Comparison of ENCODE assay signal across 16 cellular contexts in genomic region chr13:24152292-24153214, GRCh38.
"Had no signal": no experiment of that assay in that cellular context is flagged by ENCODE, and none has a peak within 500 bp of the region (broad histone marks: within the 10 kb centered on the region; RNA-seq: fewer than 3 reads in every experiment).

No MANE protein-coding gene starts in this region.

- H3K27ac Mint-ChIP-seq: activated naive CD8-positive, alpha-beta T cell treated with anti-CD3 and anti-CD28 coated beads, Interleukin-2, amount 10 ng/mL, durations not matched to agents 7 days and 5 days; nephron had no signal

- H3K4me3 Mint-ChIP-seq: activated naive CD8-positive, alpha-beta T cell treated with anti-CD3 and anti-CD28 coated beads, Interleukin-2, amount 10 ng/mL, durations not matched to agents 7 days and 5 days; nephron had no signal

- H3K27me3 ChIP-seq: breast epithelium, ovary, transverse colon had no signal

- FAIRE-seq: endothelial cell of umbilical vein, TTC549 had no signal

- H3K4me1 ChIP-seq: breast epithelium had no signal

- H3K4me1 Mint-ChIP-seq: activated naive CD8-positive, alpha-beta T cell treated with anti-CD3 and anti-CD28 coated beads, Interleukin-2, amount 10 ng/mL, durations not matched to agents 7 days and 5 days had no signal

- H3K27ac ChIP-seq: breast epithelium, ovary had no signal

- H3K9me3 ChIP-seq: breast epithelium, ovary, transverse colon had no signal

- H3K4me3 ChIP-seq: breast epithelium, ovary, transverse colon had no signal

- H3K9me3 Mint-ChIP-seq: activated naive CD8-positive, alpha-beta T cell treated with anti-CD3 and anti-CD28 coated beads, Interleukin-2, amount 10 ng/mL, durations not matched to agents 7 days and 5 days; nephron had no signal

- DNase-seq: activated CD4-positive, alpha-beta T cell treated with anti-CD3 and anti-CD28 coated beads, Interleukin-2, amount 50 U/mL, for 1 hour; activated effector memory CD4-positive, alpha-beta T cell treated with anti-CD3 and anti-CD28 coated beads, Interleukin-2, amount 50 U/mL, for 16 hours; activated naive CD8-positive, alpha-beta T cell treated with anti-CD3 and anti-CD28 coated beads, Interleukin-2, amount 10 ng/mL, durations not matched to agents 7 days and 5 days; activated T-cell treated with anti-CD3 and anti-CD28 coated beads, Interleukin-2, amount 50 U/mL, for 1 hour; aorta; foreskin melanocyte; head of caudate nucleus; left cardiac atrium; ovary; stimulated activated CD4-positive, alpha-beta T cell treated with anti-CD3 and anti-CD28 coated beads, Interleukin-4, amount 100 ng/mL, for 4 hours; T-helper 2 cell; transverse colon had no signal

- H3K36me3 ChIP-seq: breast epithelium, ovary, transverse colon had no signal

- H3K36me3 Mint-ChIP-seq: activated naive CD8-positive, alpha-beta T cell treated with anti-CD3 and anti-CD28 coated beads, Interleukin-2, amount 10 ng/mL, durations not matched to agents 7 days and 5 days had no signal
